In genomic region chr19:16888629-16889371, GRCh38 we compare ENCODE assay signal across 8 cellular contexts. TPM values are rescaled to one million over a fixed set of nuclear protein-coding genes. Genes with fewer than 3 reads are reported as not detected.
DNase-seq lines count a peak whose midpoint lies in the region; ATAC-seq and FAIRE-seq lines count a peak whose summit lies in the region.

Gene F2RL3, plus strand, starts transcription at chr19:16888999. Its CDS starts 191 bp downstream, at chr19:16889190.

- no peak within 1 kb of the TSS for H3K4me3 Mint-ChIP-seq in T-helper 1 cell treated with Interleukin-12 subunit alpha and Interleukin-12 subunit beta and Interleukin-4 antibody, amounts not matched to agents 30 μg/mL and 1 μg/mL, for 36 hours

- peaks cover 11% of the 10 kb centered on the region for H3K27me3 Mint-ChIP-seq in T-helper 1 cell treated with Interleukin-12 subunit alpha and Interleukin-12 subunit beta and Interleukin-4 antibody, amounts not matched to agents 30 μg/mL and 1 μg/mL, for 36 hours (ENCODE audit: low read depth)

- H3K27ac Mint-ChIP-seq in T-helper 1 cell treated with Interleukin-12 subunit alpha and Interleukin-12 subunit beta and Interleukin-4 antibody, amounts not matched to agents 30 μg/mL and 1 μg/mL, for 36 hours: peak within 1 kb of the TSS; percentile 45

- H3K9me3 Mint-ChIP-seq in T-helper 1 cell treated with Interleukin-12 subunit alpha and Interleukin-12 subunit beta and Interleukin-4 antibody, amounts not matched to agents 30 μg/mL and 1 μg/mL, for 36 hours: no peaks in the 10 kb centered on the region

- no peak for FAIRE-seq in urothelium cell line (lab: Jason Lieb, UNC)

- H3K4me1 Mint-ChIP-seq in T-helper 1 cell treated with Interleukin-12 subunit alpha and Interleukin-12 subunit beta and Interleukin-4 antibody, amounts not matched to agents 30 μg/mL and 1 μg/mL, for 36 hours (ENCODE audit: low read depth): peaks cover 7% of the 10 kb centered on the region

- ATAC-seq in GM19467 (IDR thresholded peaks at IDR 0.05; ENCODE audit: unreplicated experiment) (peak; percentile 49), left lobe of liver (peak; percentile 40), GM21526 (IDR thresholded peaks at IDR 0.05; ENCODE audit: low FRiP score, unreplicated experiment) (no peak)

- DNase-seq in AG20443 (ENCODE audit: low spot score) (peak; percentile 56), left lobe of liver (ENCODE audit: low spot score) (no peak), HuH-7 (ENCODE audit: low spot score) (no peak), urothelium cell line (ENCODE audit: low spot score) (no peak)
- DNase-seq in stimulated activated CD8-positive, alpha-beta memory T cell treated with anti-CD3 and anti-CD28 coated beads, Interleukin-4, amount 100 ng/mL, for 48 hours: no peak

- H3K36me3 Mint-ChIP-seq in T-helper 1 cell treated with Interleukin-12 subunit alpha and Interleukin-12 subunit beta and Interleukin-4 antibody, amounts not matched to agents 30 μg/mL and 1 μg/mL, for 36 hours (ENCODE audit: low read depth): no peaks in the 10 kb centered on the region

RNA-seq across cellular contexts. Expression of gene F2RL3, which starts in this region (rescaled TPM):
- total RNA-seq in left lobe of liver: 0.15 TPM

Comparison
In these comparisons a context has a peak if more than half of its experiments do, and no peak if none do; other contexts are left out.
1. Peak in ATAC-seq in left lobe of liver; RNA of the gene not detected or under 1 TPM.